In the genomic region with DNA sequence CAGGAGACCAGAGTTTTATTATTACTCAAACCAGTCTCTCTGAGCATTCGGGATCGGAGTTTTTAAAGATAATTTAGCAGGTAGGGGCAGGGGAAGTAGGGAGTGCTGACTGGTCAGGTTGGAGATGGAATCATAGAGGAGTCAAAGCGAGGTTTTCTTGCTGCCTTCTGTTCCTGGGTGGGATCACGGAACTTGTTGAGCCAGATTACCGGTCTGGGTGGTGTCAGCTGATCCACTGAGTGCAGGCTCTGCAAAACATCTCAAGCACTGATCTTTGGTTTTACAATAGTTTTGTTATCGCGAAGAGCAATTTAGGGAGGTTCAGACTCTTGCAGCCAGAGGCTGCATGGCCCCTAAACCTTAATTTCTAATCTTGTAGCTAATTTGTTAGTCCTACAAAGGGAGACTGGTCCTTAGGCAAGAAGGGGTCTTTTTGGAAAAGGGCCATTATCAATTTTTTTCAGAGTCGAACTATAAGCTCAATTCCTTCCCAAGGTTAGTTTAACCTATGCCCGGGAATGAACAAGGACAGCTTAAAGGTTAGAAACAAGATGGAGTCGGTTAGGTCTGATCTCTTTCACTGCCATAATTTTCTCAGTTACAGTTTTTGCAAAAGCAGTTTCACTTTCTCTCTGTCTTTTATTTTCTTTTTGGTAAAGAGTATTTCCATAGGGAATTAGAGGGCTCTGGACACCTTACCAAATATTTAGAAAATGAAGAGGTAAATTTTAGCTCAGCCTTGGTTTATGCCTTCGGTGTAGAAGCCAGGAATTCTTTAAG, we compare ENCODE assay signal across 1 cellular context.
TF ChIP-seq lines count a peak whose summit lies in the region.

No MANE protein-coding gene starts in this region.

TF ChIP-seq in H1, 55 proteins besides CTCF, POLR2A, EP300 and RAD21:
- no peak for TF ChIP-seq HDAC6 (IDR thresholded peaks at IDR 0.05; ENCODE audit: low read depth, low read length)
